Comparison of ENCODE assay signal across 27 cellular contexts in the genomic region with DNA sequence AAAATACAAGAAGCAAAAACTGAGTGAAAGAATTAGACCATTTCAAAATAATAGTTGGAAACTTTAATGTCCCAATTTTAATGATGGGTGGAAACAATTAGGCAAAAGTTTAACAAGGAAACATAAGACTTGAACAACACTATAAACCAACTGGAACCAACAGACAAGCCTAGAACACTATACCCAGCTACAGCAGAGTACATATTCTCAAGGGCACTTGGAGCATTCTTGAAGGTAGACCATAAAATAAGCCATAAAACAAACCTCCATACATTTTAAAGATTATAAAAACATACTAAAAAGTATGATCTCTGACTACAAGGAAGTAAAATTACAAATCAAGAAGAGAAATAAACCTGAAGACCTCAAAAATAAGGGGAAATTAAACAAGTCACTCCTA.
DNase-seq lines count a peak whose midpoint lies in the region; ATAC-seq, FAIRE-seq and TF ChIP-seq lines count a peak whose summit lies in the region.
"Had no signal": no experiment of that assay in that cellular context is flagged by ENCODE, and none has a peak within 500 bp of the region (broad histone marks: within the 10 kb centered on the region; RNA-seq: fewer than 3 reads in every experiment).

No MANE protein-coding gene starts in this region.

- no peaks in the 10 kb centered on the region for H3K36me3 ChIP-seq in colonic mucosa
- peaks cover 3% of the 10 kb centered on the region for H3K36me3 ChIP-seq in mucosa of descending colon (ENCODE audit: low read depth)
- H3K36me3 ChIP-seq in transverse colon, result no peaks in the 10 kb centered on the region
- H3K36me3 ChIP-seq in MG63, result no peaks in the 10 kb centered on the region
- H3K36me3 ChIP-seq: BE2C, BLaER1 had no signal

- no peaks in the 10 kb centered on the region for H3K27me3 ChIP-seq in colonic mucosa
- H3K27me3 ChIP-seq in transverse colon, result no peaks in the 10 kb centered on the region
- H3K27me3 ChIP-seq in MG63, result no peaks in the 10 kb centered on the region
- H3K27me3 ChIP-seq: BE2C, BLaER1 had no signal

- H3K4me1 Mint-ChIP-seq in activated CD4-positive, alpha-beta memory T cell treated with anti-CD3 and anti-CD28 coated beads for 36 hours (ENCODE audit: low read depth), result no peaks in the 10 kb centered on the region
- H3K4me1 Mint-ChIP-seq: CD14-positive monocyte; CD4-positive, alpha-beta memory T cell; CD4-positive, CD25-positive, alpha-beta regulatory T cell had no signal

- POLR2A ChIA-PET in activated CD4-positive, alpha-beta memory T cell treated with anti-CD3 and anti-CD28 coated beads for 36 hours (lab: Charles Lee), result no interaction called here

- peak; percentile 91 for FAIRE-seq in colon (lab: Jason Lieb, UNC)
- FAIRE-seq: A204.1, GM12878, GM12892, GM18507 had no signal

- H3K9me3 ChIP-seq in colonic mucosa (no peaks in the 10 kb centered on the region), mucosa of descending colon (no peaks in the 10 kb centered on the region), transverse colon (no peaks in the 10 kb centered on the region), MG63 (no peaks in the 10 kb centered on the region)
- H3K9me3 ChIP-seq: BE2C, BLaER1 had no signal

- no peaks in the 10 kb centered on the region for H3K9me3 Mint-ChIP-seq in activated CD4-positive, alpha-beta memory T cell treated with anti-CD3 and anti-CD28 coated beads for 36 hours

- intact Hi-C loops in colonic mucosa (cut with DNase I) (no loop called here), mucosa of descending colon (cut with DNase I, micrococcal nuclease) (no loop called here), transverse colon (cut with DNase I; ENCODE audit: low total_unique reads) (no loop called here)
- intact Hi-C loops in activated CD4-positive, alpha-beta memory T cell treated with anti-CD3 and anti-CD28 coated beads for 36 hours (cut with micrococcal nuclease), result no loop called here

- H3K4me3 Mint-ChIP-seq in activated CD4-positive, alpha-beta memory T cell treated with anti-CD3 and anti-CD28 coated beads for 36 hours, result no peak overlapping the region
- H3K4me3 Mint-ChIP-seq: CD14-positive monocyte; CD4-positive, alpha-beta memory T cell; CD4-positive, CD25-positive, alpha-beta regulatory T cell had no signal

- in situ Hi-C loops in transverse colon (cut with MboI; ENCODE audit: low pct_ligation_motif_present in 1 of 4, low pct_unique_long_range_greater_than_20kb in 1 of 4, low sequenced_read_pairs in 3 of 4), result no loop called here

- TF ChIP-seq POLR2A in transverse colon (IDR thresholded peaks at IDR 0.05), result no peak

- H3K27ac ChIP-seq in colonic mucosa (peak overlapping the region; percentile 3), transverse colon (peak overlapping the region; percentile 18 to 61 (median 54))
- H3K27ac ChIP-seq: BLaER1 had no signal

- CTCF ChIA-PET in activated CD4-positive, alpha-beta memory T cell treated with anti-CD3 and anti-CD28 coated beads for 36 hours (lab: Charles Lee), result no interaction called here

- no peak overlapping the region for H3K4me3 ChIP-seq in colonic mucosa
- H3K4me3 ChIP-seq in mucosa of descending colon, result no peak overlapping the region
- H3K4me3 ChIP-seq in transverse colon, result no peak overlapping the region
- H3K4me3 ChIP-seq in MG63, result no peak overlapping the region
- H3K4me3 ChIP-seq: BLaER1, GM12878 had no signal

- peaks cover 2% of the 10 kb centered on the region for H3K27me3 Mint-ChIP-seq in activated CD4-positive, alpha-beta memory T cell treated with anti-CD3 and anti-CD28 coated beads for 36 hours
- H3K27me3 Mint-ChIP-seq: CD4-positive, alpha-beta memory T cell; CD4-positive, CD25-positive, alpha-beta regulatory T cell had no signal

- no peak for TF ChIP-seq EP300 in transverse colon (IDR thresholded peaks at IDR 0.05; ENCODE audit: low read depth)

- H3K27ac Mint-ChIP-seq in activated CD4-positive, alpha-beta memory T cell treated with anti-CD3 and anti-CD28 coated beads for 36 hours, result no peak overlapping the region
- H3K27ac Mint-ChIP-seq: CD14-positive monocyte; CD4-positive, alpha-beta memory T cell; CD4-positive, CD25-positive, alpha-beta regulatory T cell had no signal

- TF ChIP-seq CTCF in colonic mucosa (IDR thresholded peaks at IDR 0.05), result no peak
- TF ChIP-seq CTCF in mucosa of descending colon (IDR thresholded peaks at IDR 0.05), result no peak
- no peak for TF ChIP-seq CTCF in transverse colon (IDR thresholded peaks at IDR 0.05)

- no peak for DNase-seq in colonic mucosa
- no peak for DNase-seq in mucosa of descending colon
- DNase-seq in transverse colon, result no peak
- DNase-seq in activated CD4-positive, alpha-beta memory T cell treated with anti-CD3 and anti-CD28 coated beads for 36 hours, result no peak
- no peak for DNase-seq in stimulated activated naive CD4-positive, alpha-beta T cell treated with Interleukin-2 at 50 U/mL for 16 hours (lab: John Stamatoyannopoulos, UW)
- no peak for DNase-seq in MG63
- DNase-seq: 8988T; ACHN; BE2C; C1 segment of cervical spinal cord; CD4-positive, alpha-beta memory T cell; CD4-positive, CD25-positive, alpha-beta regulatory T cell; COR-L47; DMS 273 treated with DMSO at 0.1 percent for 48 hours; DMS153; DMS53; DMS79; DND-41; EL; GDM1 had no signal

- H3K9ac ChIP-seq in colonic mucosa (ENCODE audit: low read depth in 2 of 2, low read length in 2 of 2), result no peak overlapping the region
- H3K9ac ChIP-seq: BLaER1 had no signal

- no peaks in the 10 kb centered on the region for H3K36me3 Mint-ChIP-seq in activated CD4-positive, alpha-beta memory T cell treated with anti-CD3 and anti-CD28 coated beads for 36 hours
- H3K36me3 Mint-ChIP-seq: CD14-positive monocyte; CD4-positive, alpha-beta memory T cell; CD4-positive, CD25-positive, alpha-beta regulatory T cell had no signal

- peak; percentile 96 for ATAC-seq in mucosa of descending colon
- ATAC-seq: GM12878 had no signal

- H3K4me1 ChIP-seq in colonic mucosa, result no peaks in the 10 kb centered on the region
- no peaks in the 10 kb centered on the region for H3K4me1 ChIP-seq in mucosa of descending colon (ENCODE audit: low read depth)
- H3K4me1 ChIP-seq in transverse colon, result peaks cover 0 to 26% (median 8%) of the 10 kb centered on the region in 4 donors
- H3K4me1 ChIP-seq: BE2C, BLaER1 had no signal
